Comparison of ENCODE assay signal across 2 cellular contexts in genomic region chr4:61408163-61408562, GRCh38.
A peak's percentile ranks its signal among the peaks of the same experiment; 100 is the strongest.
TF ChIP-seq lines count a peak whose summit lies in the region.

No MANE protein-coding gene starts in this region.

TF ChIP-seq in GM23338, 12 proteins besides CTCF, POLR2A, EP300 and RAD21 (continued from another document):
- TF ChIP-seq ETS1 (IDR thresholded peaks at IDR 0.05): no peak
- TF ChIP-seq ZNF462 (CRISPR knock-in tag; IDR thresholded peaks at IDR 0.05): no peak
- no peak for TF ChIP-seq CREB1 (CRISPR knock-in tag; IDR thresholded peaks at IDR 0.05; ENCODE audit: low read depth)
- TF ChIP-seq ZNF331 (CRISPR knock-in tag; IDR thresholded peaks at IDR 0.05; ENCODE audit: low read depth): no peak
- no peak for TF ChIP-seq STAT1 (IDR thresholded peaks at IDR 0.05; ENCODE audit: unreplicated experiment)
- TF ChIP-seq POLR2AphosphoS5 (IDR thresholded peaks at IDR 0.05; ENCODE audit: low read depth): no peak
- no peak for TF ChIP-seq REST (IDR thresholded peaks at IDR 0.05; ENCODE audit: unreplicated experiment)
- no peak for TF ChIP-seq ZNF114 (CRISPR knock-in tag; IDR thresholded peaks at IDR 0.05)
- TF ChIP-seq EZH2 (IDR thresholded peaks at IDR 0.05; ENCODE audit: low read depth, unreplicated experiment): no peak
- TF ChIP-seq NANOG (IDR thresholded peaks at IDR 0.05; ENCODE audit: borderline replicate concordance): no peak
- TF ChIP-seq JUNB (IDR thresholded peaks at IDR 0.05; ENCODE audit: unreplicated experiment): no peak

TF ChIP-seq in H1, 55 proteins besides CTCF, POLR2A, EP300 and RAD21:
- TF ChIP-seq SAP30 (IDR thresholded peaks at IDR 0.05; ENCODE audit: insufficient read depth, insufficient replicate concordance, low read length): no peak
- no peak for TF ChIP-seq GTF2F1 (IDR thresholded peaks at IDR 0.05; ENCODE audit: borderline replicate concordance, low read depth, low read length)
- no peak for TF ChIP-seq JUND (IDR thresholded peaks at IDR 0.05; ENCODE audit: low read length)
- TF ChIP-seq TCF12 (IDR thresholded peaks at IDR 0.05; ENCODE audit: low read depth, low read length): peak; percentile 58; the same call in 1 of the 2 replicates
- no peak for TF ChIP-seq RXRA (IDR thresholded peaks at IDR 0.05; ENCODE audit: insufficient read depth, low read depth, low read length)
- no peak for TF ChIP-seq FOSL1 (IDR thresholded peaks at IDR 0.05; ENCODE audit: insufficient read depth, low read depth, low read length)
